ENCODE assay signal across 14 cellular contexts in the genomic region with DNA sequence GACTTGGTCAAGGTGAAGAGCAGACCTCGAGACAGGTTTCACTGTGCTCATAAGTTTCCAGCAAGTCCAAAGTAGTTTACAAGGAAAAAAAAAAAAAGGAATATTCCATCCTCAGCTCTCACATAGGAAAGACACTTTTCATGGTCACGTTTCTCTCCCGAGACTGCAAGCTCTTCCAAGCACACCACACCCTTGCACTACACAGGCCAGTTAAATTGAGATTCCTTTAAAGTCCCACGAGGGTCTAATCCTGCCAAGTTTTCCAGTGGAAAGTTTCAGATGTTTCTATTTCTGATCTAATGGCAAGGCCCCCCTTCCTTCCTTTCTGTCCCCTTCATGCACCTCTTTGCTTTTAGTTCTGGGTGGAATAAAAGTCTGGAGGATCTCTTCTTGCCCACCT.
DNase-seq lines count a peak whose midpoint lies in the region; ATAC-seq and TF ChIP-seq lines count a peak whose summit lies in the region.
"Had no signal": no experiment of that assay in that cellular context is flagged by ENCODE, and none has a peak within 500 bp of the region (broad histone marks: within the 10 kb centered on the region; RNA-seq: fewer than 3 reads in every experiment).

No MANE protein-coding gene starts in this region.

- TF ChIP-seq POLR2A in heart left ventricle (IDR thresholded peaks at IDR 0.05) (no peak), gastrocnemius medialis (IDR thresholded peaks at IDR 0.05) (no peak)

- no peak overlapping the region for H3K9ac ChIP-seq in adipocyte (ENCODE audit: low read length)

- peaks cover 18% of the 10 kb centered on the region for H3K4me1 ChIP-seq in adipocyte (ENCODE audit: control insufficient read depth, insufficient read depth, low read length)
- peaks cover 0 to 18% (median 0%) of the 10 kb centered on the region in 12 donors for H3K4me1 ChIP-seq in heart left ventricle
- peaks cover 1% of the 10 kb centered on the region for H3K4me1 ChIP-seq in right cardiac atrium (ENCODE audit: control insufficient read depth, insufficient read depth, low read length)
- no peaks in the 10 kb centered on the region for H3K4me1 ChIP-seq in gastrocnemius medialis

- intact Hi-C loops in heart left ventricle (cut with DNase I) = no loop called here
- intact Hi-C loops in right cardiac atrium (cut with DNase I) = no loop called here
- intact Hi-C loops in gastrocnemius medialis (cut with DNase I; ENCODE audit: low total_unique reads) = no loop called here

- H3K36me3 ChIP-seq in adipocyte (ENCODE audit: control insufficient read depth, insufficient read depth, low read length, severe bottlenecking) = no peaks in the 10 kb centered on the region
- H3K36me3 ChIP-seq in heart left ventricle = no peaks in the 10 kb centered on the region
- no peaks in the 10 kb centered on the region for H3K36me3 ChIP-seq in gastrocnemius medialis

- TF ChIP-seq CTCF in heart left ventricle (IDR thresholded peaks at IDR 0.05) (no peak), gastrocnemius medialis (IDR thresholded peaks at IDR 0.05 in 4 of 5, conservative IDR thresholded peaks at IDR 0.05 in 1 of 5) (no peak)

- peak overlapping the region in 6 of 12 donors; percentile 11 to 43 (median 26) for H3K27ac ChIP-seq in heart left ventricle
- H3K27ac ChIP-seq in right cardiac atrium (ENCODE audit: low read length) = no peak overlapping the region
- H3K27ac ChIP-seq in gastrocnemius medialis = peak overlapping the region in 3 of 4 donors; percentile 40 to 41 (median 41)

- H3K9me3 ChIP-seq in adipocyte (ENCODE audit: control insufficient read depth, low read length) = no peaks in the 10 kb centered on the region
- H3K9me3 ChIP-seq in heart left ventricle = no peaks in the 10 kb centered on the region
- H3K9me3 ChIP-seq in right cardiac atrium (ENCODE audit: control insufficient read depth, low read length) = no peaks in the 10 kb centered on the region
- H3K9me3 ChIP-seq in gastrocnemius medialis = no peaks in the 10 kb centered on the region

- DNase-seq in adipocyte (ENCODE audit: low read depth) (no peak), heart left ventricle (peak in 3 of 5 donors; percentile 17 to 34 (median 20)), right cardiac atrium (no peak), gastrocnemius medialis (peak; percentile 2 to 23), NCI-H345 treated with DMSO at 0.1 percent for 48 hours (lab: John Stamatoyannopoulos, UW; ENCODE audit: unreplicated experiment) (no peak), SW480 (ENCODE audit: low spot score) (no peak)
- DNase-seq in activated CD4-positive, alpha-beta T cell treated with anti-CD3 and anti-CD28 coated beads for 1 hour = no peak
- DNase-seq: C1 segment of cervical spinal cord; Calu3; CD4-positive, alpha-beta T cell; DMS 273 treated with DMSO at 0.1 percent for 48 hours; DMS79; H9 had no signal

- peak in 3 of 4 donors; percentile 33 to 64 (median 43) for ATAC-seq in heart left ventricle
- ATAC-seq in right cardiac atrium = peak; percentile 62 to 70
- ATAC-seq in gastrocnemius medialis = peak; percentile 61 to 75
- ATAC-seq: GM23338 had no signal

- H3K4me3 ChIP-seq in adipocyte (ENCODE audit: low read length) (peak overlapping the region; percentile 40), heart left ventricle (no peak overlapping the region), right cardiac atrium (ENCODE audit: low read length) (no peak overlapping the region), gastrocnemius medialis (no peak overlapping the region)
- H3K4me3 ChIP-seq: GM23338 had no signal

- peaks cover 14% of the 10 kb centered on the region for H3K27me3 ChIP-seq in adipocyte (replicated peaks; ENCODE audit: control insufficient read depth, insufficient read depth, low read length)
- H3K27me3 ChIP-seq in heart left ventricle = no peaks in the 10 kb centered on the region
- H3K27me3 ChIP-seq in right cardiac atrium (ENCODE audit: control insufficient read depth, insufficient read depth) = no peaks in the 10 kb centered on the region
- H3K27me3 ChIP-seq in gastrocnemius medialis = no peaks in the 10 kb centered on the region

- WGBS in heart left ventricle, 4 donors = 34 to 45% (median 40%) methylated on average over 4 of the region's 4 CpGs
- WGBS in right cardiac atrium = 27% methylated on average over 4 of the region's 4 CpGs

- in situ Hi-C loops in gastrocnemius medialis (cut with MboI; ENCODE audit: low sequenced_read_pairs in 4 of 4) = no loop called here

Comparison
In these comparisons a context has a peak if more than half of its experiments do, and no peak if none do; other contexts are left out.
1. DNase-seq: peak in heart left ventricle (3 of 5) and gastrocnemius medialis (2 of 2); none in adipocyte (single experiment), right cardiac atrium (0 of 3), NCI-H345 treated with DMSO at 0.1 percent for 48 hours (single experiment), SW480 (single experiment) and activated CD4-positive, alpha-beta T cell treated with anti-CD3 and anti-CD28 coated beads for 1 hour (single experiment).
2. Peak in every context shown above with its lines, with median percentiles within 50 percentile points of each other: ATAC-seq.